10 cellular contexts compared by ENCODE assay signal in the genomic region with DNA sequence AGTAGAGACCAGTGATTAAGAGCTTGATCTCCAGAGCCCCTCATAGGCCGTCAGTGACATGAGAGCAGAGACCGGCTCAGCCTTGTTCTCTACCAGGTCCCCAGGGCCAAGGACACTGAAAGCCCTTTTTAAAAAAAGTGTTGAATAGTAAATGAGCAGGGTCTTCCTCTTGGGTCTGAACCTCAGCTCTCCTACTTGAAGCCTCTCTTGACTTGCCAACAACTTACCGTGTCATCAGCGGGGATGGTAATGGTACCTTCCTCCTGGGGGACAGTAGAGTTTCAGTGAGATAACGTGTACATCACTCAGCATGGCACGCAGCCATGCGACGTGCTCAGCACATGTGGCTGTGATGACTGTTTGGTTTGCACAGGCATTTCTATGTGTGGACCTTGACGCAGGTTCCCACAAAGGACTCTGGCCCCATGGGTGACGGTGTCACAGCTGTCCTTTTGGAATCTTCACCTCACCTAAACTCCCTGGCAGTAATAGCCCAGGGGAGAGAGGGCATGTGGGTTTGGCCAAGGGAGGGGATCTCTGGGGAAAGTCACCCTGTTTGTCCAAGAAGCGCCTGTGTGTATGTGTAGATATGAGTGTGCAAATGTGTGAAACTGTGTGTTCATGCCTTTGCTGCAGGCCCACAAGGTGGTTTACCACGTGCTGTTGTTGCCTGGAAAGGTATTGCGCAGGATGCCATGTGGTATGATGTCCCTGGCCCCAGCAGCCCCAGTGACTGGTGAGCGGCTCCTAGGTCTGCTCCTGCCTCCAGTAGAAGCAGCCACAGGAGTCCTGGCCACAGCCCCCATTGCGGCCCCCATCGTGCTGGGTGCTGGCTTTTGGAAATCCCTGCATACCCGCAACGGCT. TPM values are rescaled to one million over a fixed set of nuclear protein-coding genes. Genes with fewer than 3 reads are reported as not detected.
A peak's percentile ranks its signal among the peaks of the same experiment; 100 is the strongest.
DNase-seq lines count a peak whose midpoint lies in the region; ATAC-seq, FAIRE-seq and TF ChIP-seq lines count a peak whose summit lies in the region.
"Had no signal": no experiment of that assay in that cellular context is flagged by ENCODE, and none has a peak within 500 bp of the region (broad histone marks: within the 10 kb centered on the region; RNA-seq: fewer than 3 reads in every experiment).

No MANE protein-coding gene starts in this region.

- peaks cover 65% of the 10 kb centered on the region for H3K9me1 ChIP-seq in IMR-90 (ENCODE audit: insufficient read depth, low read length)

- peak overlapping the region; percentile 89 to 93; a peak in 3 of 4 replicates for H4K8ac ChIP-seq in IMR-90 (ENCODE audit: low read depth in 2 of 2, low read length in 2 of 2)

- peak overlapping the region; percentile 81; the same call in 1 of the 2 replicates for H3K18ac ChIP-seq in IMR-90 (ENCODE audit: low read depth, low read length)

- no peak for ATAC-seq in A549
- no peak for ATAC-seq in IMR-90 (ENCODE audit: low read depth)
- no peak for ATAC-seq in naive thymus-derived CD8-positive, alpha-beta T cell
- ATAC-seq in HG03159 (IDR thresholded peaks at IDR 0.05; ENCODE audit: unreplicated experiment) = no peak

- peak overlapping the region; percentile 98 for H2AK5ac ChIP-seq in IMR-90 (ENCODE audit: low read depth, low read length)

- peak overlapping the region; percentile 97 for H2BK20ac ChIP-seq in IMR-90 (ENCODE audit: low read depth, low read length)

- in situ Hi-C loops in IMR-90 (cut with MboI; ENCODE audit: low sequenced_read_pairs) = no loop called here

- H2BK120ac ChIP-seq in IMR-90 (ENCODE audit: low read depth, low read length) = peak overlapping the region; percentile 96

- peak overlapping the region; percentile 36 to 93 (median 77) for H3K27ac Mint-ChIP-seq in naive thymus-derived CD8-positive, alpha-beta T cell

- peak overlapping the region; percentile 87 for H4K5ac ChIP-seq in IMR-90 (ENCODE audit: low read depth, low read length)

- dilution Hi-C loops in IMR-90 (cut with HindIII; ENCODE audit: low sequenced_read_pairs, unreplicated experiment) = no loop called here

- TF ChIP-seq POLR2A in A549 (IDR thresholded peaks at IDR 0.05; ENCODE audit: low read length) (no peak), IMR-90 (IDR thresholded peaks at IDR 0.05; ENCODE audit: low read depth, low read length) (no peak)

- H3K56ac ChIP-seq in IMR-90 (ENCODE audit: extremely low read depth, insufficient read depth, low read length) = no peak overlapping the region

- H2BK15ac ChIP-seq in IMR-90 (ENCODE audit: low read depth, low read length) = peak overlapping the region; percentile 98; the same call in 2 of the 3 replicates

- TF ChIP-seq CTCF in A549 (IDR thresholded peaks at IDR 0.05) (no peak), IMR-90 (conservative IDR thresholded peaks at IDR 0.05; ENCODE audit: low read depth, low read length) (no peak), coronary artery (IDR thresholded peaks at IDR 0.05) (no peak)

- H4K20me1 ChIP-seq in IMR-90 (ENCODE audit: insufficient read depth, low read length) = peaks cover 17% of the 10 kb centered on the region; the same call in 1 of the 2 replicates

- H3K79me1 ChIP-seq in IMR-90 (ENCODE audit: low read depth in 1 of 2, low read length in 2 of 2) = peaks cover 27 to 90% of the 10 kb centered on the region in 2 experiments

- H3K4ac ChIP-seq in IMR-90 (ENCODE audit: low read depth, low read length) = peak overlapping the region; percentile 99

- H3K27me3 Mint-ChIP-seq in naive thymus-derived CD8-positive, alpha-beta T cell = no peaks in the 10 kb centered on the region

- no peaks in the 10 kb centered on the region for H3K9me3 ChIP-seq in A549
- H3K9me3 ChIP-seq in IMR-90 (ENCODE audit: control insufficient read depth, insufficient read depth, low read length) = no peaks in the 10 kb centered on the region

- POLR2A ChIA-PET in A549 (lab: Yijun Ruan, JAX) = no interaction called here
- POLR2A ChIA-PET in IMR-90 (lab: Charles Lee; ENCODE audit: unreplicated experiment) = no interaction called here
- POLR2A ChIA-PET in naive thymus-derived CD8-positive, alpha-beta T cell (lab: Charles Lee) = interaction anchor here (1.5 kb wide), 1 partner anchor 18 kb away, joined by 3 read pairs; no protein-coding TSS in a partner anchor

- no peaks in the 10 kb centered on the region for H3K27me3 ChIP-seq in IMR-90 (ENCODE audit: control insufficient read depth, insufficient read depth, low read length)

- H2AK9ac ChIP-seq in IMR-90 (replicated peaks; ENCODE audit: low read depth, low read length, poor library complexity) = peak overlapping the region; percentile 83

- no peak for TF ChIP-seq RAD21 in A549 (conservative IDR thresholded peaks at IDR 0.05 in 1 of 2, IDR thresholded peaks at IDR 0.05 in 1 of 2)
- TF ChIP-seq RAD21 in IMR-90 (IDR thresholded peaks at IDR 0.05; ENCODE audit: low read length) = no peak

- intact Hi-C loops in IMR-90 (cut with micrococcal nuclease) = loop anchor here (5.0 kb wide), 1 partner anchor 50 kb away; no protein-coding TSS in a partner anchor

- DNase-seq in A549 (ENCODE audit: low read depth in 1 of 2, low spot score in 1 of 2) (peak in 1 of 2 experiments; percentile 57), IMR-90 (peak; percentile 75), coronary artery (ENCODE audit: low spot score) (no peak), NCI-H187 (lab: John Stamatoyannopoulos, UW) (no peak), NCI-H2107 (lab: John Stamatoyannopoulos, UW) (no peak), NCI-H2029 (lab: John Stamatoyannopoulos, UW) (no peak)
- DNase-seq in naive thymus-derived CD8-positive, alpha-beta T cell = no peak
- DNase-seq: activated gamma-delta T cell treated with Interleukin-2 at 50 U/mL for 16 hours had no signal

- H3K27ac ChIP-seq in A549 = peak overlapping the region; percentile 96 to 99
- peak overlapping the region; percentile 98; the same call in 1 of the 2 replicates for H3K27ac ChIP-seq in IMR-90 (ENCODE audit: insufficient read depth, low read length)
- H3K27ac ChIP-seq in coronary artery = peak overlapping the region; percentile 25 to 97

- peak overlapping the region in 2 of 10 donors; percentile 23 to 26 for H3K4me3 Mint-ChIP-seq in naive thymus-derived CD8-positive, alpha-beta T cell
- H3K4me3 Mint-ChIP-seq: nephron had no signal

- no peak overlapping the region for H2AFZ ChIP-seq in IMR-90 (replicated peaks; ENCODE audit: low read length, poor library complexity)

- H3K4me3 ChIP-seq in A549 = no peak overlapping the region
- no peak overlapping the region for H3K4me3 ChIP-seq in IMR-90 (ENCODE audit: insufficient read depth, low read depth, low read length)
- no peak overlapping the region for H3K4me3 ChIP-seq in coronary artery

- H3K9ac ChIP-seq in IMR-90 (ENCODE audit: low read depth, low read length) = peak overlapping the region; percentile 73

- CTCF ChIA-PET in A549 (lab: Yijun Ruan, JAX) (interaction anchor here (1.0 to 2.0 kb wide), 8 partner anchors 10 to 139 kb away, joined by 3 to 7 read pairs (median 4); no protein-coding TSS in a partner anchor), IMR-90 (lab: Yijun Ruan, JAX) (no interaction called here)

- H3K36me3 Mint-ChIP-seq in naive thymus-derived CD8-positive, alpha-beta T cell = peaks cover 0 to 12% (median 3%) of the 10 kb centered on the region in 3 donors

- WGBS in A549 (ENCODE audit: missing lambda C conversion rate) = 94% methylated on average over 18 of the region's 18 CpGs
- 88% methylated on average over 7 of the region's 18 CpGs; no CpG with 5 or more reads in 1 of the 2 experiments for WGBS in IMR-90 (ENCODE audit: extremely low coverage in 2 of 2, insufficient read length in 1 of 2), 2 experiments

- H2BK5ac ChIP-seq in IMR-90 (ENCODE audit: low read depth, low read length, poor library complexity, severe bottlenecking) = peak overlapping the region; percentile 96

- H3K4me2 ChIP-seq in A549 (peak overlapping the region; percentile 39; the same call in 2 of the 3 replicates), IMR-90 (ENCODE audit: low read depth, low read length) (no peak overlapping the region)

- H3K4me1 Mint-ChIP-seq in naive thymus-derived CD8-positive, alpha-beta T cell = peaks cover 43 to 82% (median 80%) of the 10 kb centered on the region in 4 donors

- peak overlapping the region; percentile 93; the same call in 1 of the 2 replicates for H3K23ac ChIP-seq in IMR-90 (ENCODE audit: low read depth, low read length)

- H4K91ac ChIP-seq in IMR-90 (ENCODE audit: insufficient read depth, low read depth, low read length) = peak overlapping the region; percentile 96

- no peak for TF ChIP-seq EP300 in A549 (IDR thresholded peaks at IDR 0.05)

- peaks cover 3% of the 10 kb centered on the region for H3K36me3 ChIP-seq in IMR-90 (ENCODE audit: control insufficient read depth, insufficient read depth, low read length)

- H3K14ac ChIP-seq in IMR-90 (replicated peaks; ENCODE audit: low read depth, low read length) = peak overlapping the region; percentile 98

- BruUV-seq in IMR-90 (replicated peaks; lab: Mats Ljungman, UMichigan) = no TSS peak

- no peaks in the 10 kb centered on the region for H3K9me3 Mint-ChIP-seq in naive thymus-derived CD8-positive, alpha-beta T cell
- H3K9me3 Mint-ChIP-seq: nephron had no signal

- H3K4me1 ChIP-seq in A549 = peaks cover 95% of the 10 kb centered on the region
- H3K4me1 ChIP-seq in IMR-90 (ENCODE audit: control insufficient read depth, insufficient read depth, low read length) = peaks cover 39% of the 10 kb centered on the region

- FAIRE-seq in A549 (lab: Jason Lieb, UNC) = no peak

TF ChIP-seq in A549, 52 proteins besides CTCF, POLR2A, EP300 and RAD21 (continues in another document):
- TF ChIP-seq HOXB5 (CRISPR knock-in tag; IDR thresholded peaks at IDR 0.05) = peak; percentile 42; the same call in 1 of the 2 replicates
- no peak for TF ChIP-seq ESRRA (IDR thresholded peaks at IDR 0.05; ENCODE audit: borderline replicate concordance, low read length)
- no peak for TF ChIP-seq KDM1A (IDR thresholded peaks at IDR 0.05; ENCODE audit: low read depth)
- TF ChIP-seq NFE2L2 (conservative IDR thresholded peaks at IDR 0.05; ENCODE audit: low read length) = no peak

TF ChIP-seq in IMR-90, 13 proteins besides CTCF, POLR2A, EP300 and RAD21 (continues in another document):
- TF ChIP-seq MAFK (IDR thresholded peaks at IDR 0.05; ENCODE audit: low read depth, low read length) (no peak), BHLHE40 (IDR thresholded peaks at IDR 0.05; ENCODE audit: low read depth, low read length) (no peak), CHD1 (IDR thresholded peaks at IDR 0.05; ENCODE audit: low read depth, low read length) (no peak), NFE2L2 (IDR thresholded peaks at IDR 0.05; ENCODE audit: low read depth, low read length) (no peak)

RNA-seq across cellular contexts. Expression of a gene that starts 18.7 kb away (rescaled TPM):
- polyA plus RNA-seq in A549 (2011; rRNA removed) (176 and 208 TPM in 2 replicates), A549 (2017; fragmentation: RNase III; extraction: RNeasy Plus Mini Kit Qiagen cat#74134 plus additional on column Dnase treatment) (289 to 322 TPM (median 304 TPM) in 3 replicates), IMR-90 (2012; rRNA removed) (185 and 192 TPM in 2 replicates)
- 184 and 254 TPM in 2 replicates for polyA plus RNA-seq in A549 (2012; cell fraction: cytosol; rRNA removed)
- polyA plus RNA-seq in A549 (2012; cell fraction: nucleus; rRNA removed) = 131 and 150 TPM in 2 replicates
- polyA minus RNA-seq in A549 (2011; rRNA and poly(A)+ RNA removed) = 418 and 510 TPM in 2 replicates
- total RNA-seq in IMR-90 (2012; rRNA removed) = 124 and 134 TPM in 2 replicates
- polyA plus RNA-seq in IMR-90 (2012; cell fraction: cytosol; rRNA removed) = 59.2 and 179 TPM in 2 replicates
- 128 and 132 TPM in 2 replicates for polyA plus RNA-seq in IMR-90 (2012; cell fraction: nucleus; rRNA removed; ENCODE audit: low replicate concordance)
- total RNA-seq in naive thymus-derived CD8-positive, alpha-beta T cell = 10 to 100 TPM; 68.0 to 74.4 TPM
- polyA plus RNA-seq in naive thymus-derived CD8-positive, alpha-beta T cell = 10 to 100 TPM; 18.4 to 23.8 (median 21.5) TPM
